In genomic region chr15:77028451-77029165, GRCh38 we compare ENCODE assay signal across 10 cellular contexts. TPM values are rescaled to one million over a fixed set of nuclear protein-coding genes. Genes with fewer than 3 reads are reported as not detected.
A peak's percentile ranks its signal among the peaks of the same experiment; 100 is the strongest.
DNase-seq lines count a peak whose midpoint lies in the region; ATAC-seq and TF ChIP-seq lines count a peak whose summit lies in the region.
"Had no signal": no experiment of that assay in that cellular context is flagged by ENCODE, and none has a peak within 500 bp of the region (broad histone marks: within the 10 kb centered on the region; RNA-seq: fewer than 3 reads in every experiment).

No MANE protein-coding gene starts in this region.

- H3K27ac Mint-ChIP-seq in activated CD4-positive, alpha-beta T cell treated with anti-CD3 and anti-CD28 coated beads for 36 hours = no peak overlapping the region

- ATAC-seq in activated CD4-positive, alpha-beta T cell treated with anti-CD3 and anti-CD28 coated beads for 36 hours = no peak
- ATAC-seq in left lung = no peak

- H3K4me1 Mint-ChIP-seq in activated CD4-positive, alpha-beta T cell treated with anti-CD3 and anti-CD28 coated beads for 36 hours = peaks cover 6% of the 10 kb centered on the region

- POLR2A ChIA-PET in activated CD4-positive, alpha-beta T cell treated with anti-CD3 and anti-CD28 coated beads for 36 hours (lab: Charles Lee) = interaction anchor here (0.7 kb wide), 1 partner anchor 97 kb away, joined by 3 read pairs; the partner anchor contains the start of gene RCN2

- TF ChIP-seq CTCF in colonic mucosa (IDR thresholded peaks at IDR 0.05) = no peak
- no peak for TF ChIP-seq CTCF in left lung (IDR thresholded peaks at IDR 0.05)

- no peaks in the 10 kb centered on the region for H3K9me3 Mint-ChIP-seq in activated CD4-positive, alpha-beta T cell treated with anti-CD3 and anti-CD28 coated beads for 36 hours (ENCODE audit: low read depth)

- CTCF ChIA-PET in activated CD4-positive, alpha-beta T cell treated with anti-CD3 and anti-CD28 coated beads for 36 hours (lab: Charles Lee) = interaction anchor here (0.6 kb wide), 1 partner anchor 42 kb away, joined by 3 read pairs; no protein-coding TSS in a partner anchor

- H3K27me3 Mint-ChIP-seq in activated CD4-positive, alpha-beta T cell treated with anti-CD3 and anti-CD28 coated beads for 36 hours = no peaks in the 10 kb centered on the region

- no peak overlapping the region for H3K4me3 Mint-ChIP-seq in activated CD4-positive, alpha-beta T cell treated with anti-CD3 and anti-CD28 coated beads for 36 hours

- intact Hi-C loops in activated CD4-positive, alpha-beta T cell treated with anti-CD3 and anti-CD28 coated beads for 36 hours (cut with DNase I, micrococcal nuclease) = no loop called here
- intact Hi-C loops in colonic mucosa (cut with DNase I) = no loop called here
- intact Hi-C loops in left lung (cut with DNase I) = no loop called here

- H3K4me1 ChIP-seq in colonic mucosa (peaks cover 5% of the 10 kb centered on the region), left lung (peaks cover 0 to 12% of the 10 kb centered on the region in 2 donors), subcutaneous abdominal adipose tissue (ENCODE audit: control insufficient read depth in 5 of 5, insufficient read depth in 5 of 5, low read length in 5 of 5) (peaks cover 0 to 26% (median 20%) of the 10 kb centered on the region in 5 donors)

- peak; percentile 2 for DNase-seq in activated CD4-positive, alpha-beta T cell treated with anti-CD3 and anti-CD28 coated beads for 48 hours
- DNase-seq in activated CD4-positive, alpha-beta T cell treated with anti-CD3 and anti-CD28 coated beads for 36 hours = no peak
- DNase-seq in colonic mucosa (peak; percentile 14), left lung (peak; percentile 25 to 59), DMS79 treated with DMSO at 0.1 percent for 48 hours (lab: John Stamatoyannopoulos, UW) (no peak), NCI-H146 treated with DMSO at 0.1 percent for 48 hours (lab: John Stamatoyannopoulos, UW; ENCODE audit: unreplicated experiment) (no peak), LoVo (ENCODE audit: low spot score) (no peak)

- H3K27ac ChIP-seq in colonic mucosa = no peak overlapping the region
- no peak overlapping the region for H3K27ac ChIP-seq in left lung
- no peak overlapping the region for H3K27ac ChIP-seq in subcutaneous abdominal adipose tissue (ENCODE audit: low read depth, low read length)
- H3K27ac ChIP-seq: thoracic aorta had no signal

- H3K9me3 ChIP-seq in colonic mucosa = no peaks in the 10 kb centered on the region
- no peaks in the 10 kb centered on the region for H3K9me3 ChIP-seq in left lung
- H3K9me3 ChIP-seq in subcutaneous abdominal adipose tissue (ENCODE audit: control insufficient read depth in 5 of 5, low read length in 5 of 5) = no peaks in the 10 kb centered on the region
- H3K9me3 ChIP-seq: thoracic aorta had no signal

- H3K9ac ChIP-seq in colonic mucosa (ENCODE audit: low read depth in 2 of 2, low read length in 2 of 2) = peak overlapping the region in 1 of 2 donors; percentile 17
- H3K9ac ChIP-seq in subcutaneous abdominal adipose tissue (ENCODE audit: low read length in 5 of 5) = peak overlapping the region in 1 of 5 donors; percentile 57

- peaks cover 28% of the 10 kb centered on the region for H3K36me3 Mint-ChIP-seq in activated CD4-positive, alpha-beta T cell treated with anti-CD3 and anti-CD28 coated beads for 36 hours (ENCODE audit: low read depth)

- H3K4me3 ChIP-seq in colonic mucosa (no peak overlapping the region), left lung (no peak overlapping the region), subcutaneous abdominal adipose tissue (ENCODE audit: low read depth in 1 of 5, low read length in 5 of 5) (peak overlapping the region in 3 of 5 donors; percentile 31 to 53 (median 51))
- H3K4me3 ChIP-seq: thoracic aorta had no signal

- H3K27me3 ChIP-seq in colonic mucosa (no peaks in the 10 kb centered on the region), left lung (peaks cover 0 to 16% of the 10 kb centered on the region in 2 donors), subcutaneous abdominal adipose tissue (ENCODE audit: control insufficient read depth in 5 of 5, insufficient read depth in 4 of 5, low read length in 5 of 5) (no peaks in the 10 kb centered on the region)

- no peaks in the 10 kb centered on the region for H3K36me3 ChIP-seq in colonic mucosa
- H3K36me3 ChIP-seq in left lung = peaks cover 0 to 89% of the 10 kb centered on the region in 2 donors
- peaks cover 0 to 15% (median 0%) of the 10 kb centered on the region in 5 donors for H3K36me3 ChIP-seq in subcutaneous abdominal adipose tissue (ENCODE audit: control insufficient read depth in 5 of 5, insufficient read depth in 5 of 5, low read length in 5 of 5)
- H3K36me3 ChIP-seq: thoracic aorta had no signal

RNA-seq across cellular contexts. Expression of gene PSTPIP1, which starts 33.7 kb away (rescaled TPM):
- total RNA-seq in activated CD4-positive, alpha-beta T cell treated with anti-CD3 and anti-CD28 coated beads for 36 hours = 100 to 1,000 TPM; 100 to 125 TPM
- total RNA-seq in colonic mucosa (1 to 10 TPM; 3.7 to 4.2 TPM), left lung (10 to 100 TPM in 1 of 2 donors, 1 to 10 TPM in 1; 9.1 to 52.9 TPM)
- total RNA-seq: bronchial epithelial cell had no signal

RNA-seq across cellular contexts. Expression of gene TSPAN3, which starts 42.3 kb away (rescaled TPM):
- 10 to 100 TPM; 26.2 to 28.4 TPM for total RNA-seq in activated CD4-positive, alpha-beta T cell treated with anti-CD3 and anti-CD28 coated beads for 36 hours
- total RNA-seq in colonic mucosa (100 to 1,000 TPM; 594 to 841 TPM), left lung (100 to 1,000 TPM; 385 to 645 TPM)

Comparison
In these comparisons a context has a peak if more than half of its experiments do, and no peak if none do; other contexts are left out.
1. DNase-seq: peak in activated CD4-positive, alpha-beta T cell treated with anti-CD3 and anti-CD28 coated beads for 48 hours (single experiment), colonic mucosa (single experiment) and left lung (2 of 2); none in activated CD4-positive, alpha-beta T cell treated with anti-CD3 and anti-CD28 coated beads for 36 hours (single experiment), DMS79 treated with DMSO at 0.1 percent for 48 hours (single experiment), NCI-H146 treated with DMSO at 0.1 percent for 48 hours (single experiment) and LoVo (single experiment).
2. H3K4me3 ChIP-seq: peak in subcutaneous abdominal adipose tissue (3 of 5); none in colonic mucosa (single experiment) and left lung (0 of 2).
3. RNA of gene TSPAN3, which starts 42.3 kb away (total RNA-seq): 594 to 841 TPM in colonic mucosa and 385 to 645 TPM in left lung; 26.2 to 28.4 TPM in activated CD4-positive, alpha-beta T cell treated with anti-CD3 and anti-CD28 coated beads for 36 hours; every median in the first group is over 10 times any median in the second.